Comparison of ENCODE assay signal across 15 cellular contexts in the genomic region with DNA sequence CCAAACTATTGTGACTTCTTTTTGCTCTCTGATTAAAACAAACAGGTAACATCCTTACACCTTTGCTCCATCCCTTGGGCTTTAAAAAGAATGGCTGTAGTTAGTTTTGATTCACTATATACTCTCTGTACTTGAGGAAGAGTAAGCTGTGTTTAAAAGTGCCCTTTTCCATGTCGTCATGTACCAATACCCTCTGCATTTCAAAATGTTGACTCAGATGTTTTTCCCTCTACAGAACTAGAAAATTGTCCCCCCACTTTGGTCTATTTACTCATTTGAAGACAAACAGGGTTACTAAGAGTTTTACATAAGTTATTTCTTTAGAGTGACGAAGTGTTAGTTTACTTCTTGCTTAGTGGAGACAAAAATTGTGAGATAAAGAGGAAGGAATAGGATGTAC.
A peak's percentile ranks its signal among the peaks of the same experiment; 100 is the strongest.
DNase-seq lines count a peak whose midpoint lies in the region; ATAC-seq and TF ChIP-seq lines count a peak whose summit lies in the region.
"Had no signal": no experiment of that assay in that cellular context is flagged by ENCODE, and none has a peak within 500 bp of the region (broad histone marks: within the 10 kb centered on the region; RNA-seq: fewer than 3 reads in every experiment).

No MANE protein-coding gene starts in this region.

- TF ChIP-seq EP300 in tibial nerve (IDR thresholded peaks at IDR 0.05) = no peak

- CTCF ChIA-PET in activated CD8-positive, alpha-beta memory T cell treated with anti-CD3 and anti-CD28 coated beads, Interleukin-2, amount 10 ng/mL, durations not matched to agents 7 days and 5 days (lab: Charles Lee) = no interaction called here

- H3K36me3 ChIP-seq in tibial nerve = peaks cover 0 to 83% (median 0%) of the 10 kb centered on the region in 3 donors

- H3K4me3 ChIP-seq in tibial nerve = no peak overlapping the region
- H3K4me3 ChIP-seq: body of pancreas had no signal

- H3K4me1 Mint-ChIP-seq in activated CD8-positive, alpha-beta memory T cell treated with anti-CD3 and anti-CD28 coated beads, Interleukin-2, amount 10 ng/mL, durations not matched to agents 7 days and 5 days = peaks cover 37% of the 10 kb centered on the region
- H3K4me1 Mint-ChIP-seq in naive thymus-derived CD8-positive, alpha-beta T cell = peaks cover 7 to 19% (median 10%) of the 10 kb centered on the region in 4 donors

- TF ChIP-seq POLR2A in tibial nerve (IDR thresholded peaks at IDR 0.05) = no peak

- no peaks in the 10 kb centered on the region for H3K9me3 ChIP-seq in tibial nerve
- H3K9me3 ChIP-seq: body of pancreas had no signal

- H3K27ac ChIP-seq in tibial nerve = no peak overlapping the region

- peak overlapping the region; percentile 12 for H3K27ac Mint-ChIP-seq in activated CD8-positive, alpha-beta memory T cell treated with anti-CD3 and anti-CD28 coated beads, Interleukin-2, amount 10 ng/mL, durations not matched to agents 7 days and 5 days
- H3K27ac Mint-ChIP-seq in naive thymus-derived CD8-positive, alpha-beta T cell = peak overlapping the region in 9 of 10 donors; percentile 5 to 77 (median 60)

- no peaks in the 10 kb centered on the region for H3K27me3 Mint-ChIP-seq in activated CD8-positive, alpha-beta memory T cell treated with anti-CD3 and anti-CD28 coated beads, Interleukin-2, amount 10 ng/mL, durations not matched to agents 7 days and 5 days
- no peaks in the 10 kb centered on the region for H3K27me3 Mint-ChIP-seq in naive thymus-derived CD8-positive, alpha-beta T cell

- no peak for ATAC-seq in activated CD8-positive, alpha-beta memory T cell treated with anti-CD3 and anti-CD28 coated beads, Interleukin-2, amount 10 ng/mL, durations not matched to agents 7 days and 5 days
- ATAC-seq in naive thymus-derived CD8-positive, alpha-beta T cell = no peak
- ATAC-seq in HG03432 (IDR thresholded peaks at IDR 0.05; ENCODE audit: unreplicated experiment) (no peak), HG03521 (IDR thresholded peaks at IDR 0.05; ENCODE audit: unreplicated experiment) (no peak)
- ATAC-seq: body of pancreas had no signal

- H3K9me3 Mint-ChIP-seq in activated CD8-positive, alpha-beta memory T cell treated with anti-CD3 and anti-CD28 coated beads, Interleukin-2, amount 10 ng/mL, durations not matched to agents 7 days and 5 days (ENCODE audit: low read depth) = no peaks in the 10 kb centered on the region
- peaks cover 0 to 2% (median 0%) of the 10 kb centered on the region in 9 donors for H3K9me3 Mint-ChIP-seq in naive thymus-derived CD8-positive, alpha-beta T cell

- POLR2A ChIA-PET in naive thymus-derived CD8-positive, alpha-beta T cell (lab: Charles Lee) = interaction anchor here (0.6 kb wide), 1 partner anchor 378 kb away, joined by 4 read pairs; no protein-coding TSS in a partner anchor

- peaks cover 75% of the 10 kb centered on the region for H3K36me3 Mint-ChIP-seq in activated CD8-positive, alpha-beta memory T cell treated with anti-CD3 and anti-CD28 coated beads, Interleukin-2, amount 10 ng/mL, durations not matched to agents 7 days and 5 days
- H3K36me3 Mint-ChIP-seq in naive thymus-derived CD8-positive, alpha-beta T cell = peaks cover 21 to 94% (median 57%) of the 10 kb centered on the region in 3 donors

- H3K27me3 ChIP-seq in tibial nerve = no peaks in the 10 kb centered on the region
- H3K27me3 ChIP-seq: body of pancreas had no signal

- no peaks in the 10 kb centered on the region for H3K4me1 ChIP-seq in tibial nerve

- TF ChIP-seq CTCF in tibial nerve (IDR thresholded peaks at IDR 0.05) = no peak

- DNase-seq in activated CD8-positive, alpha-beta memory T cell treated with anti-CD3 and anti-CD28 coated beads, Interleukin-2, amount 10 ng/mL, durations not matched to agents 7 days and 5 days = no peak
- no peak for DNase-seq in activated CD8-positive, alpha-beta memory T cell treated with anti-CD3 and anti-CD28 coated beads, Interleukin-2, amount 50 U/mL, for 4 hours
- DNase-seq in HCEC 1CT = peak; percentile 64
- DNase-seq in astrocyte of the hippocampus (ENCODE audit: low read depth, low spot score) = peak; percentile 10
- no peak for DNase-seq in naive thymus-derived CD8-positive, alpha-beta T cell
- no peak for DNase-seq in tibial nerve (ENCODE audit: low spot score in 2 of 2)
- DNase-seq: activated CD4-positive, alpha-beta T cell treated with anti-CD3 and anti-CD28 coated beads for 4 hours; body of pancreas; dermis blood vessel endothelial cell; NCI-H1436 treated with DMSO at 0.1 percent for 48 hours; NCI-H774; stimulated activated naive CD4-positive, alpha-beta T cell; T1000 had no signal

- 87 to 92% methylated on average over 2 of the region's 2 CpGs for WGBS in tibial nerve, 2 donors

- H3K4me3 Mint-ChIP-seq in activated CD8-positive, alpha-beta memory T cell treated with anti-CD3 and anti-CD28 coated beads, Interleukin-2, amount 10 ng/mL, durations not matched to agents 7 days and 5 days = no peak overlapping the region
- H3K4me3 Mint-ChIP-seq in naive thymus-derived CD8-positive, alpha-beta T cell = no peak overlapping the region

Comparison
In these comparisons a context has a peak if more than half of its experiments do, and no peak if none do; other contexts are left out.
1. DNase-seq: peak in HCEC 1CT (single experiment) and astrocyte of the hippocampus (single experiment); none in activated CD8-positive, alpha-beta memory T cell treated with anti-CD3 and anti-CD28 coated beads, Interleukin-2, amount 10 ng/mL, durations not matched to agents 7 days and 5 days (single experiment), activated CD8-positive, alpha-beta memory T cell treated with anti-CD3 and anti-CD28 coated beads, Interleukin-2, amount 50 U/mL, for 4 hours (single experiment), naive thymus-derived CD8-positive, alpha-beta T cell (0 of 10) and tibial nerve (0 of 2).